In genomic region chr13:26255717-26256277, GRCh38 we compare ENCODE assay signal across 8 cellular contexts. TPM values are rescaled to one million over a fixed set of nuclear protein-coding genes. Genes with fewer than 3 reads are reported as not detected.
DNase-seq lines count a peak whose midpoint lies in the region; ATAC-seq and TF ChIP-seq lines count a peak whose summit lies in the region.

No MANE protein-coding gene starts in this region.

- H3K9me3 ChIP-seq in left ventricle myocardium inferior (replicated peaks) = no peaks in the 10 kb centered on the region
- no peaks in the 10 kb centered on the region for H3K9me3 ChIP-seq in OCI-LY1 (ENCODE audit: low read length)
- H3K9me3 ChIP-seq in gastrocnemius medialis = no peaks in the 10 kb centered on the region

- TF ChIP-seq CTCF in left ventricle myocardium inferior (IDR thresholded peaks at IDR 0.05; ENCODE audit: borderline replicate concordance) (peak; percentile 37), OCI-LY1 (IDR thresholded peaks at IDR 0.05; ENCODE audit: low read length) (peak; percentile 49), epithelial cell of proximal tubule (conservative IDR thresholded peaks at IDR 0.05; ENCODE audit: low read depth, low read length) (peak; percentile 40), gastrocnemius medialis (IDR thresholded peaks at IDR 0.05 in 4 of 5, conservative IDR thresholded peaks at IDR 0.05 in 1 of 5) (peak in 1 of 5 experiments; percentile 27)

- peak overlapping the region; percentile 97 for H3K4me2 ChIP-seq in OCI-LY1 (ENCODE audit: low read length)

- no peak overlapping the region for H3K9ac ChIP-seq in OCI-LY1 (ENCODE audit: low read length)

- TF ChIP-seq POLR2A in gastrocnemius medialis (IDR thresholded peaks at IDR 0.05) = no peak

- no peak for DNase-seq in left ventricle myocardium inferior
- no peak for DNase-seq in left cardiac atrium
- no peak for DNase-seq in epithelial cell of proximal tubule (ENCODE audit: low read depth)
- no peak for DNase-seq in gastrocnemius medialis
- no peak for DNase-seq in UCSD-AML1 (lab: John Stamatoyannopoulos, UW; ENCODE audit: unreplicated experiment)
- no peak for DNase-seq in GDM1 (lab: John Stamatoyannopoulos, UW)

- H3K4me3 ChIP-seq in left ventricle myocardium inferior (peak overlapping the region; percentile 98), OCI-LY1 (ENCODE audit: low read depth, low read length, poor library complexity, severe bottlenecking) (peak overlapping the region; percentile 66), epithelial cell of proximal tubule (ENCODE audit: low read depth, low read length) (peak overlapping the region; percentile 80), gastrocnemius medialis (peak overlapping the region; percentile 78 to 91 (median 88))

- H3K36me3 ChIP-seq in left ventricle myocardium inferior (no peaks in the 10 kb centered on the region), OCI-LY1 (ENCODE audit: insufficient read depth, low read length) (no peaks in the 10 kb centered on the region), gastrocnemius medialis (no peaks in the 10 kb centered on the region)

- no peaks in the 10 kb centered on the region for H3F3A ChIP-seq in OCI-LY1 (ENCODE audit: insufficient read depth, low read length)

- 0 out of 2 replicates have a peak, but pooled peaks cover 2% of the 10 kb centered on the region for H3K79me2 ChIP-seq in OCI-LY1 (ENCODE audit: insufficient read depth, low read length)

- H3K27me3 ChIP-seq in left ventricle myocardium inferior (ENCODE audit: low read depth) (no peaks in the 10 kb centered on the region), OCI-LY1 (ENCODE audit: insufficient read depth, low read length) (no peaks in the 10 kb centered on the region), gastrocnemius medialis (no peaks in the 10 kb centered on the region)

- 0 out of 2 replicates have a peak, but pooled peaks cover under 1% of the 10 kb centered on the region for H4K20me1 ChIP-seq in OCI-LY1 (ENCODE audit: insufficient read depth, low read length)

- in situ Hi-C loops in gastrocnemius medialis (cut with MboI; ENCODE audit: low sequenced_read_pairs in 4 of 4) = no loop called here

- H2AFZ ChIP-seq in OCI-LY1 (ENCODE audit: low read length) = no peak overlapping the region

- H3K4me1 ChIP-seq in left ventricle myocardium inferior = peaks cover 54% of the 10 kb centered on the region
- H3K4me1 ChIP-seq in OCI-LY1 (ENCODE audit: insufficient read depth, low read length, severe bottlenecking) = peaks cover 18% of the 10 kb centered on the region
- H3K4me1 ChIP-seq in gastrocnemius medialis = peaks cover 29 to 44% of the 10 kb centered on the region in 2 donors

- ATAC-seq in left cardiac atrium (no peak), gastrocnemius medialis (no peak), GM21825 (IDR thresholded peaks at IDR 0.05; ENCODE audit: unreplicated experiment) (no peak)

- H3K27ac ChIP-seq in left ventricle myocardium inferior (replicated peaks) (peak overlapping the region; percentile 94), OCI-LY1 (ENCODE audit: low read depth, low read length, poor library complexity, severe bottlenecking) (no peak overlapping the region), gastrocnemius medialis (peak overlapping the region; percentile 89 to 95 (median 93))

- H3K9me2 ChIP-seq in OCI-LY1 (ENCODE audit: low read depth, low read length) = no peaks in the 10 kb centered on the region

- intact Hi-C loops in left ventricle myocardium inferior (cut with micrococcal nuclease) (no loop called here), left cardiac atrium (cut with DNase I) (loop anchor here in 1 of 2 donors (5.0 kb wide), 1 partner anchor 242 kb away; no protein-coding TSS in a partner anchor), gastrocnemius medialis (cut with DNase I; ENCODE audit: low total_unique reads) (loop anchor here (2.0 to 10.0 kb wide), 2 partner anchors 71 to 299 kb away; partner anchors contain the start of gene WASF3)

RNA-seq across cellular contexts. Expression of gene CDK8, which starts 1.9 kb away (rescaled TPM):
- 11.1 TPM for total RNA-seq in left ventricle myocardium inferior
- total RNA-seq in left cardiac atrium = 10 to 100 TPM in 1 of 2 donors, 1 to 10 TPM in 1; 9.2 to 10.5 TPM
- 15.3 and 16.9 TPM in 2 replicates for total RNA-seq in epithelial cell of proximal tubule
- total RNA-seq in gastrocnemius medialis = 10 to 100 TPM in 3 of 4 donors, 1 to 10 TPM in 1; 9.4 to 11.0 (median 10.3) TPM

RNA-seq across cellular contexts. Expression of gene RNF6, which starts 33.7 kb away (rescaled TPM):
- total RNA-seq in left ventricle myocardium inferior (20.6 TPM), left cardiac atrium (10 to 100 TPM; 20.5 to 28.0 TPM), epithelial cell of proximal tubule (19.7 and 24.1 TPM in 2 replicates), gastrocnemius medialis (10 to 100 TPM; 28.6 to 36.1 (median 32.2) TPM)
